In genomic region chr9:127803507-127804352, GRCh38 we compare ENCODE assay signal across 8 cellular contexts. TPM values are rescaled to one million over a fixed set of nuclear protein-coding genes. Genes with fewer than 3 reads are reported as not detected.
A peak's percentile ranks its signal among the peaks of the same experiment; 100 is the strongest.
DNase-seq lines count a peak whose midpoint lies in the region; ATAC-seq lines count a peak whose summit lies in the region.

No MANE protein-coding gene starts in this region.

- DNase-seq in stimulated activated CD4-positive, alpha-beta T cell treated with anti-CD3 and anti-CD28 coated beads, Interleukin-1b, Interleukin-23, amount 100 ng/mL, for 48 hours: peak; percentile 28
- no peak for DNase-seq in stimulated activated CD4-positive, alpha-beta T cell treated with anti-CD3 and anti-CD28 coated beads, Interleukin-4, amount 100 ng/mL, for 1 hour
- DNase-seq in SK-N-MC (ENCODE audit: low read depth, low spot score): no peak
- peak; percentile 70 to 83 for DNase-seq in aorta
- DNase-seq in HuH-7 (ENCODE audit: low spot score): no peak

- intact Hi-C loops in aorta (cut with DNase I): loop anchor here (5.0 to 10.0 kb wide), 2 partner anchors 64 to 71 kb away; partner anchors contain the start of gene AK1 (in 1 of the 2)

- peak overlapping the region; percentile 97 for H3K9ac ChIP-seq in SK-N-MC (ENCODE audit: insufficient read length)
- H3K9ac ChIP-seq in duodenal mucosa (ENCODE audit: low read depth in 1 of 2, low read length in 2 of 2): peak overlapping the region; percentile 75 to 83
- H3K9ac ChIP-seq in mucosa of rectum (ENCODE audit: low read depth in 1 of 2, low read length in 2 of 2): peak overlapping the region; percentile 76 to 93

- peaks cover 11% of the 10 kb centered on the region; the same call in 1 of the 2 replicates for H3K36me3 ChIP-seq in SK-N-MC (ENCODE audit: insufficient read depth, low read length)
- peaks cover 0 to 26% of the 10 kb centered on the region in 2 donors for H3K36me3 ChIP-seq in duodenal mucosa (ENCODE audit: control insufficient read depth in 1 of 2, insufficient read depth in 2 of 2, low read length in 2 of 2)
- H3K36me3 ChIP-seq in mucosa of rectum (ENCODE audit: control insufficient read depth in 2 of 2, insufficient read depth in 2 of 2, low read length in 2 of 2): peaks cover 18 to 23% of the 10 kb centered on the region in 2 donors
- peaks cover 3 to 4% of the 10 kb centered on the region in 2 donors for H3K36me3 ChIP-seq in aorta (ENCODE audit: control insufficient read depth in 1 of 2, insufficient read depth in 2 of 2, low read length in 1 of 2)

- no peaks in the 10 kb centered on the region for H3K27me3 ChIP-seq in duodenal mucosa (ENCODE audit: control insufficient read depth in 1 of 2, insufficient read depth in 2 of 2, low read length in 2 of 2)
- H3K27me3 ChIP-seq in mucosa of rectum (ENCODE audit: control insufficient read depth in 2 of 2, insufficient read depth in 2 of 2, low read length in 2 of 2): no peaks in the 10 kb centered on the region
- H3K27me3 ChIP-seq in aorta (ENCODE audit: control insufficient read depth in 1 of 2, insufficient read depth in 2 of 2, low read length in 1 of 2): no peaks in the 10 kb centered on the region

- peaks cover 24 to 32% of the 10 kb centered on the region in 2 donors for H3K4me1 ChIP-seq in duodenal mucosa (ENCODE audit: control insufficient read depth in 1 of 2, insufficient read depth in 2 of 2, low read length in 2 of 2)
- H3K4me1 ChIP-seq in mucosa of rectum (ENCODE audit: control insufficient read depth in 2 of 2, insufficient read depth in 2 of 2, low read length in 2 of 2): peaks cover 16 to 17% of the 10 kb centered on the region in 2 donors
- no peaks in the 10 kb centered on the region for H3K4me1 ChIP-seq in aorta (ENCODE audit: control insufficient read depth in 1 of 2, insufficient read depth in 2 of 2, low read length in 2 of 2)

- ATAC-seq in aorta (ENCODE audit: low FRiP score) (peak; percentile 16), HG03039 (IDR thresholded peaks at IDR 0.05; ENCODE audit: unreplicated experiment) (no peak)

- peak overlapping the region; percentile 77 for H3K27ac ChIP-seq in SK-N-MC
- peak overlapping the region; percentile 85 for H3K27ac ChIP-seq in duodenal mucosa (ENCODE audit: low read depth, low read length)
- H3K27ac ChIP-seq in mucosa of rectum (ENCODE audit: low read depth in 2 of 2, low read length in 2 of 2): peak overlapping the region; percentile 90 to 91
- peak overlapping the region; percentile 81 to 87 for H3K27ac ChIP-seq in aorta (ENCODE audit: low read depth in 1 of 2, low read length in 2 of 2)

- WGBS in aorta, 2 donors: 36% methylated on average over 18 of the region's 18 CpGs

- H3K9me3 ChIP-seq in SK-N-MC (ENCODE audit: low read depth, low read length): no peaks in the 10 kb centered on the region
- no peaks in the 10 kb centered on the region for H3K9me3 ChIP-seq in duodenal mucosa (ENCODE audit: control insufficient read depth in 1 of 2, low read length in 2 of 2)
- H3K9me3 ChIP-seq in mucosa of rectum (ENCODE audit: control insufficient read depth in 2 of 2, low read length in 2 of 2): no peaks in the 10 kb centered on the region
- H3K9me3 ChIP-seq in aorta (ENCODE audit: control insufficient read depth, low read length): no peaks in the 10 kb centered on the region

- H3K4me3 ChIP-seq in SK-N-MC (peak overlapping the region; percentile 96), duodenal mucosa (ENCODE audit: low read depth in 1 of 2, low read length in 2 of 2) (peak overlapping the region; percentile 69 to 88), mucosa of rectum (ENCODE audit: low read length in 2 of 2) (peak overlapping the region; percentile 75 to 93), aorta (ENCODE audit: low read length in 2 of 2) (peak overlapping the region; percentile 50 to 71)

RNA-seq across cellular contexts. Expression of gene FPGS, which starts 1.0 kb away (rescaled TPM):
- 10 to 100 TPM; 61.9 to 77.7 TPM for total RNA-seq in aorta
- polyA plus RNA-seq in aorta: 100 to 1,000 TPM in 1 of 2 donors, 10 to 100 TPM in 1; 15.2 to 116 TPM

RNA-seq across cellular contexts. Expression of gene CDK9, which starts 17.9 kb away (rescaled TPM):
- 100 to 1,000 TPM; 103 to 131 TPM for total RNA-seq in aorta
- 100 to 1,000 TPM in 1 of 2 donors, 10 to 100 TPM in 1; 29.3 to 115 TPM for polyA plus RNA-seq in aorta

RNA-seq across cellular contexts. Expression of gene SH2D3C, which starts 25.3 kb away (rescaled TPM):
- total RNA-seq in aorta: 10 to 100 TPM; 19.7 to 34.8 TPM
- 1 to 10 TPM in 1 of 2 donors, under 1 TPM in 1; 0.13 to 2.0 TPM for polyA plus RNA-seq in aorta

RNA-seq across cellular contexts. Expression of gene ENG, which starts 50.7 kb away (rescaled TPM):
- 100 to 1,000 TPM; 339 to 538 TPM for total RNA-seq in aorta
- polyA plus RNA-seq in aorta: 100 to 1,000 TPM in 1 of 2 donors, 10 to 100 TPM in 1; 46.1 to 191 TPM

Comparison
In these comparisons a context has a peak if more than half of its experiments do, and no peak if none do; other contexts are left out.
1. DNase-seq: peak in stimulated activated CD4-positive, alpha-beta T cell treated with anti-CD3 and anti-CD28 coated beads, Interleukin-1b, Interleukin-23, amount 100 ng/mL, for 48 hours (single experiment) and aorta (2 of 2); none in stimulated activated CD4-positive, alpha-beta T cell treated with anti-CD3 and anti-CD28 coated beads, Interleukin-4, amount 100 ng/mL, for 1 hour (single experiment), SK-N-MC (single experiment) and HuH-7 (single experiment).
2. Peak in every context shown above with its lines, with median percentiles within 50 percentile points of each other: H3K27ac ChIP-seq, H3K4me3 ChIP-seq and H3K9ac ChIP-seq.